In the genomic region with DNA sequence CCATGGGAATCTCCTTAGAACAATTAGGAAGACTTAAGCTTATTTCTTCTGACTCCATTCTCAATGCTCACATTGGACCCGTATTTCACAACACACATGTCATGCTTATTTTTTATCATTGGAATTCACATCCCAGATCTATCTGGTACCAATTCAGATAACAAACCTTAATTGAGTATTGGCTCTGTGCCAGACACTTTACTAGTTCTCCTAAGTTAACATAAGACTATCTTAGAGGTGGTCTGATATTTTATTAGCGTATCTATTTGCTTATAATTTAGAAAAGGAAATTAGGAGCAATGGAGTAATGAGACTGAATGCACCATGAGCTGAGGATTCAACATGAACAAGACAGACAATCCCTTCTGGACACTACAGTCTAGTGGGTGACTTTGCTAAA, we compare ENCODE assay signal across 7 cellular contexts. TPM values are rescaled to one million over a fixed set of nuclear protein-coding genes. Genes with fewer than 3 reads are reported as not detected.
"Had no signal": no experiment of that assay in that cellular context is flagged by ENCODE, and none has a peak within 500 bp of the region (broad histone marks: within the 10 kb centered on the region; RNA-seq: fewer than 3 reads in every experiment).

No MANE protein-coding gene starts in this region.

- H3K9ac ChIP-seq: KMS-11 had no signal

- H3K36me3 Mint-ChIP-seq: IgD-negative memory B cell had no signal

- H3K4me3 Mint-ChIP-seq: IgD-negative memory B cell had no signal

- H3K27ac Mint-ChIP-seq: IgD-negative memory B cell had no signal

- DNase-seq: IMR-90, KBM-7, KG1 had no signal

- H3K4me2 ChIP-seq: KMS-11 had no signal

- H3K27ac ChIP-seq: HL-60, KMS-11 had no signal

- H3K27me3 Mint-ChIP-seq: IgD-negative memory B cell had no signal

RNA-seq across cellular contexts. Expression of a gene that starts 45.1 kb away (rescaled TPM):
- total RNA-seq: HT-29 had no signal
- polyA plus RNA-seq: IgD-negative memory B cell had no signal
